In genomic region chr15:47399100-47399499, GRCh38 we compare ENCODE assay signal across 23 cellular contexts.
DNase-seq lines count a peak whose midpoint lies in the region; ATAC-seq and TF ChIP-seq lines count a peak whose summit lies in the region.
"Had no signal": no experiment of that assay in that cellular context is flagged by ENCODE, and none has a peak within 500 bp of the region (broad histone marks: within the 10 kb centered on the region; RNA-seq: fewer than 3 reads in every experiment).

No MANE protein-coding gene starts in this region.

- H3K9ac ChIP-seq in IMR-90 (ENCODE audit: low read depth, low read length) (no peak overlapping the region), parathyroid adenoma (no peak overlapping the region)
- H3K9ac ChIP-seq: BLaER1 treated with 17β-estradiol and CSF1 and Interleukin-3, amounts not matched to agents 10 nM and 100 nM; SK-N-SH had no signal

- no peak for TF ChIP-seq POLR2A in IMR-90 (IDR thresholded peaks at IDR 0.05; ENCODE audit: low read depth, low read length)

- no peak overlapping the region for H3K23ac ChIP-seq in IMR-90 (ENCODE audit: low read depth, low read length)

- WGBS in IMR-90 (ENCODE audit: extremely low coverage in 2 of 2, insufficient read length in 1 of 2), 2 experiments = 86% methylated on average over 1 of the region's 1 CpG; no CpG with 5 or more reads in 1 of the 2 experiments

- H3K79me1 ChIP-seq in IMR-90 (ENCODE audit: low read depth in 1 of 2, low read length in 2 of 2) = no peaks in the 10 kb centered on the region

- no peak overlapping the region for H3K4me2 ChIP-seq in IMR-90 (ENCODE audit: low read depth, low read length)
- H3K4me2 ChIP-seq in parathyroid adenoma (ENCODE audit: low read length) = no peak overlapping the region
- H3K4me2 ChIP-seq in GM23338 = no peak overlapping the region
- H3K4me2 ChIP-seq: BLaER1 treated with 17β-estradiol and CSF1 and Interleukin-3, amounts not matched to agents 10 nM and 100 nM; SK-N-SH had no signal

- H3K27ac Mint-ChIP-seq in GM23338 = no peak overlapping the region
- H3K27ac Mint-ChIP-seq: CD4-positive, alpha-beta T cell had no signal

- no peak overlapping the region for H3K4me3 Mint-ChIP-seq in GM23338
- H3K4me3 Mint-ChIP-seq: CD4-positive, alpha-beta T cell had no signal

- no peaks in the 10 kb centered on the region for H3K36me3 Mint-ChIP-seq in GM23338 (ENCODE audit: low read depth)

- peak; percentile 38 for DNase-seq in AG08395 (ENCODE audit: low spot score)
- DNase-seq in IMR-90 = peak; percentile 34
- peak; percentile 24 for DNase-seq in fibroblast of gingiva (ENCODE audit: low read depth)
- DNase-seq in KBM-7 = no peak
- no peak for DNase-seq in GM23338 (ENCODE audit: low spot score)
- DNase-seq: AML-193; Caco-2; CD4-positive, alpha-beta T cell; EL; GDM1; MV-4-11; NCI-H1105; NCI-H1436 treated with DMSO at 0.1 percent for 48 hours; NCI-H187 treated with DMSO at 0.1 percent for 48 hours; NCI-H2171 treated with DMSO at 0.1 percent for 48 hours; NCI-H524; NCI-H748 treated with DMSO at 0.1 percent for 48 hours; SK-N-SH had no signal

- no peaks in the 10 kb centered on the region for H4K20me1 ChIP-seq in IMR-90 (ENCODE audit: insufficient read depth, low read length)
- H4K20me1 ChIP-seq in GM23338 (replicated peaks; ENCODE audit: insufficient read depth) = no peaks in the 10 kb centered on the region
- H4K20me1 ChIP-seq: BLaER1 treated with 17β-estradiol and CSF1 and Interleukin-3, amounts not matched to agents 10 nM and 100 nM had no signal

- TF ChIP-seq RAD21 in IMR-90 (IDR thresholded peaks at IDR 0.05; ENCODE audit: low read length) = no peak

- intact Hi-C loops in IMR-90 (cut with micrococcal nuclease) = no loop called here

- H3K4ac ChIP-seq in IMR-90 (ENCODE audit: low read depth, low read length) = peak overlapping the region; percentile 4; the same call in 1 of the 2 replicates

- no peak overlapping the region; the same call in 1 of the 2 replicates for H3K18ac ChIP-seq in IMR-90 (ENCODE audit: low read depth, low read length)

- ATAC-seq in IMR-90 (ENCODE audit: low read depth) = peak; percentile 42; the same call in 1 of the 2 replicates
- no peak for ATAC-seq in GM21786 (IDR thresholded peaks at IDR 0.05; ENCODE audit: unreplicated experiment)
- ATAC-seq in GM23338 = no peak
- ATAC-seq: GM12878, K562 had no signal

- H3K4me1 Mint-ChIP-seq in GM23338 = peaks cover 13% of the 10 kb centered on the region

- H3K9me2 ChIP-seq in GM23338 (ENCODE audit: insufficient read depth) = peaks cover 3% of the 10 kb centered on the region; the same call in 1 of the 2 replicates
- H3K9me2 ChIP-seq: SK-N-SH had no signal

- H2AK5ac ChIP-seq in IMR-90 (ENCODE audit: low read depth, low read length) = no peak overlapping the region

- peak overlapping the region; percentile 49 for H2BK5ac ChIP-seq in IMR-90 (ENCODE audit: low read depth, low read length, poor library complexity, severe bottlenecking)

- no peaks in the 10 kb centered on the region for H3F3A ChIP-seq in GM23338 (replicated peaks; ENCODE audit: low read depth)

- 0 out of 2 replicates have a peak, but pooled peaks cover 2% of the 10 kb centered on the region for H3K9me1 ChIP-seq in IMR-90 (ENCODE audit: insufficient read depth, low read length)

- POLR2A ChIA-PET in IMR-90 (lab: Charles Lee; ENCODE audit: unreplicated experiment) = no interaction called here

- H3K36me3 ChIP-seq in IMR-90 (ENCODE audit: control insufficient read depth, insufficient read depth, low read length) (no peaks in the 10 kb centered on the region), parathyroid adenoma (ENCODE audit: control insufficient read depth, insufficient read depth, low read length) (no peaks in the 10 kb centered on the region), GM23338 (ENCODE audit: insufficient read depth) (no peaks in the 10 kb centered on the region)
- H3K36me3 ChIP-seq: BLaER1 treated with 17β-estradiol and CSF1 and Interleukin-3, amounts not matched to agents 10 nM and 100 nM had no signal

- H3K4me1 ChIP-seq in IMR-90 (ENCODE audit: control insufficient read depth, insufficient read depth, low read length) (no peaks in the 10 kb centered on the region; the same call in 1 of the 2 replicates), parathyroid adenoma (peaks cover 10% of the 10 kb centered on the region), GM23338 (ENCODE audit: insufficient read depth) (peaks cover 8% of the 10 kb centered on the region)
- H3K4me1 ChIP-seq: Caco-2 had no signal

- CTCF ChIA-PET in IMR-90 (lab: Yijun Ruan, JAX) = no interaction called here

- H3K4me3 ChIP-seq in IMR-90 (ENCODE audit: insufficient read depth, low read depth, low read length) (no peak overlapping the region), parathyroid adenoma (ENCODE audit: low read depth, low read length) (no peak overlapping the region), GM23338 (no peak overlapping the region)
- H3K4me3 ChIP-seq: BLaER1 treated with 17β-estradiol and CSF1 and Interleukin-3, amounts not matched to agents 10 nM and 100 nM; GM12878; K562 had no signal

- TF ChIP-seq CTCF in IMR-90 (conservative IDR thresholded peaks at IDR 0.05; ENCODE audit: low read depth, low read length) (no peak), parathyroid adenoma (IDR thresholded peaks at IDR 0.05) (no peak), GM23338 (conservative IDR thresholded peaks at IDR 0.05; ENCODE audit: low read depth in 2 of 2) (no peak)

- H2BK15ac ChIP-seq in IMR-90 (ENCODE audit: low read depth, low read length) = no peak overlapping the region

- H4K5ac ChIP-seq in IMR-90 (ENCODE audit: low read depth, low read length) = peak overlapping the region; percentile 64; the same call in 1 of the 2 replicates

- H2AFZ ChIP-seq in IMR-90 (replicated peaks; ENCODE audit: low read length, poor library complexity) (no peak overlapping the region), parathyroid adenoma (peak overlapping the region; percentile 10), GM23338 (no peak overlapping the region)

- no peak overlapping the region for H4K91ac ChIP-seq in IMR-90 (ENCODE audit: insufficient read depth, low read depth, low read length)

- H3K9me3 ChIP-seq in IMR-90 (ENCODE audit: control insufficient read depth, insufficient read depth, low read length) (no peaks in the 10 kb centered on the region), parathyroid adenoma (ENCODE audit: control insufficient read depth, low read length) (no peaks in the 10 kb centered on the region)
- H3K9me3 ChIP-seq: BLaER1 treated with 17β-estradiol and CSF1 and Interleukin-3, amounts not matched to agents 10 nM and 100 nM; Caco-2; SK-N-SH had no signal

- H2BK120ac ChIP-seq in IMR-90 (ENCODE audit: low read depth, low read length) = peak overlapping the region; percentile 65; the same call in 1 of the 2 replicates

- H3K9me3 Mint-ChIP-seq in GM23338 = no peaks in the 10 kb centered on the region
- H3K9me3 Mint-ChIP-seq: CD4-positive, alpha-beta T cell had no signal

- peaks cover under 1% of the 10 kb centered on the region for H3K27me3 Mint-ChIP-seq in GM23338 (ENCODE audit: insufficient read depth, low read depth, poor library complexity)
- H3K27me3 Mint-ChIP-seq: CD4-positive, alpha-beta T cell had no signal

- H3K14ac ChIP-seq in IMR-90 (replicated peaks; ENCODE audit: low read depth, low read length) = peak overlapping the region; percentile 45; the same call in 1 of the 2 replicates

- H3K79me2 ChIP-seq in parathyroid adenoma (no peaks in the 10 kb centered on the region), GM23338 (replicated peaks; ENCODE audit: insufficient read depth) (no peaks in the 10 kb centered on the region)

- no peak overlapping the region for H3K56ac ChIP-seq in IMR-90 (ENCODE audit: extremely low read depth, insufficient read depth, low read length)

- in situ Hi-C loops in IMR-90 (cut with MboI; ENCODE audit: low sequenced_read_pairs) = no loop called here
- in situ Hi-C loops in KBM-7 (cut with MboI; ENCODE audit: low pct_unique_long_range_greater_than_20kb, low sequenced_read_pairs) = no loop called here

- H2AK9ac ChIP-seq in IMR-90 (replicated peaks; ENCODE audit: low read depth, low read length, poor library complexity) = no peak overlapping the region

- H3K27me3 ChIP-seq in IMR-90 (ENCODE audit: control insufficient read depth, insufficient read depth, low read length) (no peaks in the 10 kb centered on the region), parathyroid adenoma (ENCODE audit: control insufficient read depth, insufficient read depth, low read length) (no peaks in the 10 kb centered on the region), GM23338 (ENCODE audit: insufficient read depth) (no peaks in the 10 kb centered on the region)
- H3K27me3 ChIP-seq: BLaER1 treated with 17β-estradiol and CSF1 and Interleukin-3, amounts not matched to agents 10 nM and 100 nM had no signal

- BruUV-seq in IMR-90 (replicated peaks; lab: Mats Ljungman, UMichigan) = no TSS peak

- peak overlapping the region in 1 of 2 experiments; percentile 32; a peak in 1 of 4 replicates for H4K8ac ChIP-seq in IMR-90 (ENCODE audit: low read depth in 2 of 2, low read length in 2 of 2)

- H3K27ac ChIP-seq in IMR-90 (ENCODE audit: insufficient read depth, low read length) = no peak overlapping the region
- no peak overlapping the region for H3K27ac ChIP-seq in parathyroid adenoma
- no peak overlapping the region for H3K27ac ChIP-seq in GM23338 (ENCODE audit: low read depth)
- H3K27ac ChIP-seq: BLaER1 treated with 17β-estradiol and CSF1 and Interleukin-3, amounts not matched to agents 10 nM and 100 nM had no signal

- dilution Hi-C loops in IMR-90 (cut with HindIII; ENCODE audit: low sequenced_read_pairs, unreplicated experiment) = no loop called here

- H2BK20ac ChIP-seq in IMR-90 (ENCODE audit: low read depth, low read length) = no peak overlapping the region

TF ChIP-seq in IMR-90, 13 proteins besides CTCF, POLR2A, EP300 and RAD21 (continues in another document):
- TF ChIP-seq CHD1 (IDR thresholded peaks at IDR 0.05; ENCODE audit: low read depth, low read length) (no peak), BHLHE40 (IDR thresholded peaks at IDR 0.05; ENCODE audit: low read depth, low read length) (no peak), MXI1 (IDR thresholded peaks at IDR 0.05; ENCODE audit: borderline replicate concordance, low read depth, low read length) (no peak), SMC3 (IDR thresholded peaks at IDR 0.05; ENCODE audit: low read depth, low read length) (no peak), RCOR1 (IDR thresholded peaks at IDR 0.05; ENCODE audit: insufficient replicate concordance, low read length) (no peak)

TF ChIP-seq in GM23338, 12 proteins besides CTCF, POLR2A, EP300 and RAD21 (continues in another document):
- TF ChIP-seq JUNB (IDR thresholded peaks at IDR 0.05; ENCODE audit: unreplicated experiment) = no peak

Comparison
In these comparisons a context has a peak if more than half of its experiments do, and no peak if none do; other contexts are left out.
1. DNase-seq: peak in AG08395 (single experiment), IMR-90 (single experiment) and fibroblast of gingiva (single experiment); none in KBM-7 (single experiment) and GM23338 (single experiment).